In genomic region chrX:53474707-53475106, GRCh38 we compare ENCODE assay signal across 27 cellular contexts.
A peak's percentile ranks its signal among the peaks of the same experiment; 100 is the strongest.
DNase-seq lines count a peak whose midpoint lies in the region; ATAC-seq and TF ChIP-seq lines count a peak whose summit lies in the region.
"Had no signal": no experiment of that assay in that cellular context is flagged by ENCODE, and none has a peak within 500 bp of the region (broad histone marks: within the 10 kb centered on the region; RNA-seq: fewer than 3 reads in every experiment).

No MANE protein-coding gene starts in this region.

- no peak overlapping the region for H3K4me3 ChIP-seq in neutrophil (ENCODE audit: low read depth in 1 of 2, low read length in 1 of 2)
- H3K4me3 ChIP-seq: BLaER1 treated with 17β-estradiol and CSF1 and Interleukin-3, amounts not matched to agents 10 nM and 100 nM; prostate gland; thyroid gland; vagina had no signal

- DNase-seq in GF-D8 (lab: John Stamatoyannopoulos, UW) (peak; percentile 68), MV-4-11 (lab: John Stamatoyannopoulos, UW) (peak; percentile 91), SKM-1 treated with dmso at 0.1 percent for 144 hours (lab: John Stamatoyannopoulos, UW; ENCODE audit: unreplicated experiment) (peak; percentile 89), NCI-H345 (lab: John Stamatoyannopoulos, UW) (no peak), GM10266 (ENCODE audit: extremely low spot score) (no peak)
- DNase-seq: activated CD4-positive, alpha-beta T cell treated with anti-CD3 and anti-CD28 coated beads, Interleukin-2, amount 10 ng/mL, durations not matched to agents 24 days and 14 days; activated effector memory CD4-positive, alpha-beta T cell treated with Interleukin-2 at 50 U/mL for 16 hours; COR-L47; DMS53; HFFc6; midbrain; naive thymus-derived CD4-positive, alpha-beta T cell; NCI-H1092; NCI-H1694; NCI-H82; PC-3; thyroid gland had no signal

- H3K4me1 ChIP-seq in neutrophil (ENCODE audit: control insufficient read depth in 1 of 2, insufficient read depth in 1 of 2, low read depth in 1 of 2, low read length in 1 of 2): peaks cover 4 to 11% of the 10 kb centered on the region in 2 experiments
- H3K4me1 ChIP-seq: prostate gland, thyroid gland, vagina had no signal

- peak overlapping the region; percentile 54 for H3K27ac ChIP-seq in neutrophil
- H3K27ac ChIP-seq: BLaER1 treated with 17β-estradiol and CSF1 and Interleukin-3, amounts not matched to agents 10 nM and 100 nM; prostate gland; thyroid gland; vagina had no signal

- H3K27me3 ChIP-seq in neutrophil: no peaks in the 10 kb centered on the region
- H3K27me3 ChIP-seq: thyroid gland, vagina had no signal

- no peak for TF ChIP-seq CTCF in neutrophil (IDR thresholded peaks at IDR 0.05)
- TF ChIP-seq CTCF in GM10266 (IDR thresholded peaks at IDR 0.05; ENCODE audit: control insufficient read depth, insufficient read depth, low read depth, missing control alignments): no peak

- H3K36me3 ChIP-seq in neutrophil: no peaks in the 10 kb centered on the region
- H3K36me3 ChIP-seq: BLaER1 treated with 17β-estradiol and CSF1 and Interleukin-3, amounts not matched to agents 10 nM and 100 nM; prostate gland; thyroid gland; vagina had no signal

- no peak for ATAC-seq in HG03378 (IDR thresholded peaks at IDR 0.05; ENCODE audit: unreplicated experiment)
- ATAC-seq in GM18909 (IDR thresholded peaks at IDR 0.05; ENCODE audit: poor library complexity, unreplicated experiment): no peak
- ATAC-seq: activated naive CD4-positive, alpha-beta T cell treated with anti-CD3 and anti-CD28 coated beads, Interleukin-2, amount 50 U/mL, for 72 hours; naive thymus-derived CD4-positive, alpha-beta T cell; PC-3; sciatic nerve; SK-N-SH treated with all-trans-retinoic acid at 6 μM for 48 hours; WTC11 had no signal

- H3K9me3 ChIP-seq in neutrophil: no peaks in the 10 kb centered on the region
- H3K9me3 ChIP-seq: prostate gland, thyroid gland, vagina had no signal

Comparison
In these comparisons a context has a peak if more than half of its experiments do, and no peak if none do; other contexts are left out.
1. DNase-seq: peak in GF-D8 (single experiment), MV-4-11 (single experiment) and SKM-1 treated with dmso at 0.1 percent for 144 hours (single experiment); none in NCI-H345 (single experiment) and GM10266 (single experiment).